In genomic region chr19:21482863-21483276, GRCh38 we compare ENCODE assay signal across 8 cellular contexts. TPM values are rescaled to one million over a fixed set of nuclear protein-coding genes. Genes with fewer than 3 reads are reported as not detected.
A peak's percentile ranks its signal among the peaks of the same experiment; 100 is the strongest.
DNase-seq lines count a peak whose midpoint lies in the region; ATAC-seq and TF ChIP-seq lines count a peak whose summit lies in the region.

No MANE protein-coding gene starts in this region.

- H4K5ac ChIP-seq in mesendoderm (ENCODE audit: low read length): no peak overlapping the region

- H3K56ac ChIP-seq in mesendoderm (ENCODE audit: low read length): no peak overlapping the region

- H3K27ac ChIP-seq in colonic mucosa: no peak overlapping the region
- no peak overlapping the region for H3K27ac ChIP-seq in mesendoderm (ENCODE audit: low read depth, low read length)

- no peak overlapping the region for H2BK5ac ChIP-seq in mesendoderm (ENCODE audit: low read length)

- H3K79me2 ChIP-seq in mesendoderm (ENCODE audit: control insufficient read depth, insufficient read depth, low read length): no peaks in the 10 kb centered on the region

- TF ChIP-seq CTCF in colonic mucosa (IDR thresholded peaks at IDR 0.05): peak; percentile 64

- H3K4ac ChIP-seq in mesendoderm (ENCODE audit: low read depth, low read length): no peak overlapping the region

- no peak for TF ChIP-seq EP300 in Ishikawa (IDR thresholded peaks at IDR 0.05; ENCODE audit: borderline replicate concordance)

- no peak overlapping the region for H3K18ac ChIP-seq in mesendoderm (ENCODE audit: low read length)

- DNase-seq in AG08396 (ENCODE audit: low spot score): peak; percentile 32
- peak; percentile 47 to 56 for DNase-seq in activated CD4-positive, alpha-beta T cell treated with anti-CD3 and anti-CD28 coated beads for 24 hours (ENCODE audit: low read depth in 2 of 2)
- peak; percentile 45 for DNase-seq in colonic mucosa
- DNase-seq in mesendoderm: peak; percentile 79
- peak; percentile 36 to 45 for DNase-seq in stimulated activated CD8-positive, alpha-beta memory T cell treated with anti-CD3 and anti-CD28 coated beads, Interleukin-7, amount 100 ng/mL, for 4 hours (ENCODE audit: low read depth in 2 of 2)
- no peak for DNase-seq in amniotic stem cell (lab: John Stamatoyannopoulos, UW)

- H3K4me2 ChIP-seq in mesendoderm (ENCODE audit: low read length): no peak overlapping the region

- no peaks in the 10 kb centered on the region for H3K36me3 ChIP-seq in colonic mucosa
- no peaks in the 10 kb centered on the region for H3K36me3 ChIP-seq in mesendoderm (ENCODE audit: control insufficient read depth, insufficient read depth, low read length)

- H3K27me3 ChIP-seq in colonic mucosa: no peaks in the 10 kb centered on the region
- H3K27me3 ChIP-seq in mesendoderm (ENCODE audit: insufficient read depth, low read length, poor library complexity): no peaks in the 10 kb centered on the region

- no peaks in the 10 kb centered on the region for H3K79me1 ChIP-seq in mesendoderm (ENCODE audit: low read length)

- no peak overlapping the region for H4K8ac ChIP-seq in mesendoderm (ENCODE audit: low read depth, low read length)

- intact Hi-C loops in colonic mucosa (cut with DNase I): loop anchor here (5.0 to 10.0 kb wide), 2 partner anchors 212 to 281 kb away; no protein-coding TSS in a partner anchor

- no peak for ATAC-seq in HG03139 (IDR thresholded peaks at IDR 0.05; ENCODE audit: unreplicated experiment)

- H3K4me3 ChIP-seq in colonic mucosa (no peak overlapping the region), mesendoderm (ENCODE audit: low read length) (no peak overlapping the region)

- peak; percentile 75 for TF ChIP-seq RAD21 in Ishikawa (IDR thresholded peaks at IDR 0.05; ENCODE audit: low read depth)

- no peak overlapping the region for H2BK120ac ChIP-seq in mesendoderm (ENCODE audit: low read depth, low read length)

- no peak overlapping the region for H2BK15ac ChIP-seq in mesendoderm (replicated peaks; ENCODE audit: low read depth)

- no peaks in the 10 kb centered on the region for H3K9me3 ChIP-seq in colonic mucosa

- no CpG with 5 or more reads among the region's 18 CpGs for WGBS in mesendoderm (ENCODE audit: extremely low coverage, insufficient coverage, low lambda C conversion rate)

- no peak overlapping the region for H3K23ac ChIP-seq in mesendoderm (ENCODE audit: low read length)

- no peaks in the 10 kb centered on the region for H3K4me1 ChIP-seq in colonic mucosa
- no peaks in the 10 kb centered on the region for H3K4me1 ChIP-seq in mesendoderm (ENCODE audit: control insufficient read depth, low read depth, low read length)

- no peak overlapping the region for H2AK5ac ChIP-seq in mesendoderm (ENCODE audit: low read length)

- H3K9ac ChIP-seq in colonic mucosa (ENCODE audit: low read depth in 2 of 2, low read length in 2 of 2) (no peak overlapping the region), mesendoderm (ENCODE audit: low read length) (no peak overlapping the region)

TF ChIP-seq in Ishikawa, 13 proteins besides CTCF, POLR2A, EP300 and RAD21:
- TF ChIP-seq NFIC (IDR thresholded peaks at IDR 0.05) (no peak), CEBPB (IDR thresholded peaks at IDR 0.05) (no peak), EGR1 (IDR thresholded peaks at IDR 0.05) (0 out of 2 replicates have a peak, but pooled peaks have one; percentile 28)

RNA-seq across cellular contexts. Expression of gene ZNF429, which starts 22.5 kb away (rescaled TPM):
- total RNA-seq in colonic mucosa: 10 to 100 TPM; 10.5 to 15.1 TPM
- 11.1 TPM for polyA plus RNA-seq in mesendoderm (2013, experiment 1 of 2)
- 11.1 TPM for polyA plus RNA-seq in mesendoderm (2013, experiment 2 of 2)
